ENCODE assay signal across 11 cellular contexts in genomic region chr11:62295504-62295903, GRCh38. TPM values are rescaled to one million over a fixed set of nuclear protein-coding genes. Genes with fewer than 3 reads are reported as not detected.
DNase-seq lines count a peak whose midpoint lies in the region; ATAC-seq and TF ChIP-seq lines count a peak whose summit lies in the region.
"Had no signal": no experiment of that assay in that cellular context is flagged by ENCODE, and none has a peak within 500 bp of the region (broad histone marks: within the 10 kb centered on the region; RNA-seq: fewer than 3 reads in every experiment).

No MANE protein-coding gene starts in this region.

- peak; percentile 28 to 56 for ATAC-seq in natural killer cell treated with Interleukin-12 subunit alpha and Interleukin-12 subunit beta and Interleukin-15 and Interleukin-18, amount 100 ng/mL, for 72 hours
- ATAC-seq in natural killer cell (no peak), GM18909 (IDR thresholded peaks at IDR 0.05; ENCODE audit: poor library complexity, unreplicated experiment) (no peak), HG02763 (IDR thresholded peaks at IDR 0.05; ENCODE audit: unreplicated experiment) (no peak)
- no peak for ATAC-seq in activated CD8-positive, alpha-beta T cell treated with anti-CD3 and anti-CD28 coated beads, Interleukin-2, amount 10 ng/mL, durations not matched to agents 7 days and 5 days
- ATAC-seq: effector memory CD8-positive, alpha-beta T cell had no signal

- no peaks in the 10 kb centered on the region for H3K9me3 Mint-ChIP-seq in natural killer cell treated with Interleukin-12 subunit alpha and Interleukin-12 subunit beta and Interleukin-15 and Interleukin-18, amount 100 ng/mL, for 72 hours
- no peaks in the 10 kb centered on the region for H3K9me3 Mint-ChIP-seq in natural killer cell
- no peaks in the 10 kb centered on the region for H3K9me3 Mint-ChIP-seq in activated CD8-positive, alpha-beta T cell treated with anti-CD3 and anti-CD28 coated beads, Interleukin-2, amount 10 ng/mL, durations not matched to agents 7 days and 5 days (ENCODE audit: insufficient read depth)
- H3K9me3 Mint-ChIP-seq: effector memory CD8-positive, alpha-beta T cell; memory B cell had no signal

- CTCF ChIA-PET in activated CD8-positive, alpha-beta T cell treated with anti-CD3 and anti-CD28 coated beads, Interleukin-2, amount 10 ng/mL, durations not matched to agents 7 days and 5 days (lab: Charles Lee): no interaction called here

- no peak for TF ChIP-seq CTCF in natural killer cell (IDR thresholded peaks at IDR 0.05)

- no peak for DNase-seq in natural killer cell treated with Interleukin-12 subunit alpha and Interleukin-12 subunit beta and Interleukin-15 and Interleukin-18, amount 100 ng/mL, for 72 hours (ENCODE audit: low spot score)
- no peak for DNase-seq in natural killer cell
- DNase-seq in activated CD8-positive, alpha-beta T cell treated with anti-CD3 and anti-CD28 coated beads, Interleukin-2, amount 10 ng/mL, durations not matched to agents 7 days and 5 days: peak; percentile 33
- DNase-seq in iPS-NIHi11 (ENCODE audit: low spot score): peak; percentile 64
- no peak for DNase-seq in ureter (ENCODE audit: low spot score)
- no peak for DNase-seq in NCI-H446 treated with DMSO at 0.1 percent for 48 hours (lab: John Stamatoyannopoulos, UW)
- DNase-seq: effector memory CD8-positive, alpha-beta T cell had no signal

- H3K27ac Mint-ChIP-seq in natural killer cell treated with Interleukin-12 subunit alpha and Interleukin-12 subunit beta and Interleukin-15 and Interleukin-18, amount 100 ng/mL, for 72 hours: no peak overlapping the region
- no peak overlapping the region for H3K27ac Mint-ChIP-seq in natural killer cell
- no peak overlapping the region for H3K27ac Mint-ChIP-seq in activated CD8-positive, alpha-beta T cell treated with anti-CD3 and anti-CD28 coated beads, Interleukin-2, amount 10 ng/mL, durations not matched to agents 7 days and 5 days
- H3K27ac Mint-ChIP-seq: effector memory CD8-positive, alpha-beta T cell; memory B cell had no signal

- POLR2A ChIA-PET in activated CD8-positive, alpha-beta T cell treated with anti-CD3 and anti-CD28 coated beads, Interleukin-2, amount 10 ng/mL, durations not matched to agents 7 days and 5 days (lab: Charles Lee): no interaction called here

- no peaks in the 10 kb centered on the region for H3K36me3 Mint-ChIP-seq in natural killer cell treated with Interleukin-12 subunit alpha and Interleukin-12 subunit beta and Interleukin-15 and Interleukin-18, amount 100 ng/mL, for 72 hours
- no peaks in the 10 kb centered on the region for H3K36me3 Mint-ChIP-seq in natural killer cell
- H3K36me3 Mint-ChIP-seq in activated CD8-positive, alpha-beta T cell treated with anti-CD3 and anti-CD28 coated beads, Interleukin-2, amount 10 ng/mL, durations not matched to agents 7 days and 5 days (ENCODE audit: low read depth): no peaks in the 10 kb centered on the region
- H3K36me3 Mint-ChIP-seq: memory B cell had no signal

- H3K27me3 Mint-ChIP-seq in natural killer cell treated with Interleukin-12 subunit alpha and Interleukin-12 subunit beta and Interleukin-15 and Interleukin-18, amount 100 ng/mL, for 72 hours: peaks cover 12 to 29% of the 10 kb centered on the region in 2 donors
- H3K27me3 Mint-ChIP-seq in natural killer cell (ENCODE audit: low read depth in 2 of 2): peaks cover 15 to 34% of the 10 kb centered on the region in 2 donors
- peaks cover 14% of the 10 kb centered on the region for H3K27me3 Mint-ChIP-seq in activated CD8-positive, alpha-beta T cell treated with anti-CD3 and anti-CD28 coated beads, Interleukin-2, amount 10 ng/mL, durations not matched to agents 7 days and 5 days (ENCODE audit: low read depth)

- no peaks in the 10 kb centered on the region for H3K4me1 Mint-ChIP-seq in natural killer cell treated with Interleukin-12 subunit alpha and Interleukin-12 subunit beta and Interleukin-15 and Interleukin-18, amount 100 ng/mL, for 72 hours (ENCODE audit: low read depth in 2 of 2)
- H3K4me1 Mint-ChIP-seq in natural killer cell: no peaks in the 10 kb centered on the region
- H3K4me1 Mint-ChIP-seq in activated CD8-positive, alpha-beta T cell treated with anti-CD3 and anti-CD28 coated beads, Interleukin-2, amount 10 ng/mL, durations not matched to agents 7 days and 5 days (ENCODE audit: low read depth): no peaks in the 10 kb centered on the region
- H3K4me1 Mint-ChIP-seq: memory B cell had no signal

- no peak overlapping the region for H3K4me3 Mint-ChIP-seq in natural killer cell treated with Interleukin-12 subunit alpha and Interleukin-12 subunit beta and Interleukin-15 and Interleukin-18, amount 100 ng/mL, for 72 hours
- H3K4me3 Mint-ChIP-seq in natural killer cell: no peak overlapping the region
- no peak overlapping the region for H3K4me3 Mint-ChIP-seq in activated CD8-positive, alpha-beta T cell treated with anti-CD3 and anti-CD28 coated beads, Interleukin-2, amount 10 ng/mL, durations not matched to agents 7 days and 5 days
- H3K4me3 Mint-ChIP-seq: effector memory CD8-positive, alpha-beta T cell; memory B cell had no signal

- intact Hi-C loops in natural killer cell (cut with micrococcal nuclease): no loop called here

RNA-seq across cellular contexts. Expression of gene SCGB1D4, which starts 3.4 kb away (rescaled TPM):
- total RNA-seq in natural killer cell treated with Interleukin-12 subunit alpha and Interleukin-12 subunit beta and Interleukin-15 and Interleukin-18, amount 100 ng/mL, for 72 hours: not detected
- not detected for total RNA-seq in natural killer cell
- total RNA-seq in activated CD8-positive, alpha-beta T cell treated with anti-CD3 and anti-CD28 coated beads, Interleukin-2, amount 10 ng/mL, durations not matched to agents 7 days and 5 days: not detected
- not detected for total RNA-seq in ureter
- total RNA-seq: subcutaneous adipose tissue had no signal

RNA-seq across cellular contexts. Expression of gene SCGB2A2, which starts 25.5 kb away (rescaled TPM):
- not detected for total RNA-seq in natural killer cell treated with Interleukin-12 subunit alpha and Interleukin-12 subunit beta and Interleukin-15 and Interleukin-18, amount 100 ng/mL, for 72 hours
- total RNA-seq in natural killer cell (not detected), ureter (not detected)
- total RNA-seq in activated CD8-positive, alpha-beta T cell treated with anti-CD3 and anti-CD28 coated beads, Interleukin-2, amount 10 ng/mL, durations not matched to agents 7 days and 5 days: not detected
- total RNA-seq: subcutaneous adipose tissue had no signal

RNA-seq across cellular contexts. Expression of gene ASRGL1, which starts 41.7 kb away (rescaled TPM):
- total RNA-seq in natural killer cell treated with Interleukin-12 subunit alpha and Interleukin-12 subunit beta and Interleukin-15 and Interleukin-18, amount 100 ng/mL, for 72 hours: 1 to 10 TPM; 7.2 to 7.8 TPM
- 1 to 10 TPM; 1.9 to 9.7 (median 3.4) TPM for total RNA-seq in natural killer cell
- 10 to 100 TPM; 11.5 to 12.4 TPM for total RNA-seq in activated CD8-positive, alpha-beta T cell treated with anti-CD3 and anti-CD28 coated beads, Interleukin-2, amount 10 ng/mL, durations not matched to agents 7 days and 5 days
- total RNA-seq in ureter: 6.2 TPM

RNA-seq across cellular contexts. Expression of gene SCGB1D2, which starts 53.5 kb away (rescaled TPM):
- not detected for total RNA-seq in natural killer cell treated with Interleukin-12 subunit alpha and Interleukin-12 subunit beta and Interleukin-15 and Interleukin-18, amount 100 ng/mL, for 72 hours
- total RNA-seq in natural killer cell: not detected
- not detected for total RNA-seq in activated CD8-positive, alpha-beta T cell treated with anti-CD3 and anti-CD28 coated beads, Interleukin-2, amount 10 ng/mL, durations not matched to agents 7 days and 5 days
- total RNA-seq in ureter: not detected
- total RNA-seq: subcutaneous adipose tissue had no signal

Comparison
In these comparisons a context has a peak if more than half of its experiments do, and no peak if none do; other contexts are left out.
1. ATAC-seq: peak in natural killer cell treated with Interleukin-12 subunit alpha and Interleukin-12 subunit beta and Interleukin-15 and Interleukin-18, amount 100 ng/mL, for 72 hours (2 of 2); none in natural killer cell (0 of 3), activated CD8-positive, alpha-beta T cell treated with anti-CD3 and anti-CD28 coated beads, Interleukin-2, amount 10 ng/mL, durations not matched to agents 7 days and 5 days (single experiment), GM18909 (single experiment) and HG02763 (single experiment).
2. DNase-seq: peak in activated CD8-positive, alpha-beta T cell treated with anti-CD3 and anti-CD28 coated beads, Interleukin-2, amount 10 ng/mL, durations not matched to agents 7 days and 5 days (single experiment) and iPS-NIHi11 (single experiment); none in natural killer cell treated with Interleukin-12 subunit alpha and Interleukin-12 subunit beta and Interleukin-15 and Interleukin-18, amount 100 ng/mL, for 72 hours (single experiment), natural killer cell (single experiment), ureter (single experiment) and NCI-H446 treated with DMSO at 0.1 percent for 48 hours (single experiment).